ENCODE assay signal across 1 cellular context in genomic region chr9:35407846-35408245, GRCh38.
TF ChIP-seq lines count a peak whose summit lies in the region.

No MANE protein-coding gene starts in this region.

TF ChIP-seq in GM12878, 131 proteins besides CTCF, POLR2A, EP300 and RAD21 (continued from another document):
- TF ChIP-seq CUX1 (IDR thresholded peaks at IDR 0.05; ENCODE audit: insufficient replicate concordance, low read depth, low read length) (no peak), SIX5 (IDR thresholded peaks at IDR 0.05; ENCODE audit: low read depth, low read length, severe bottlenecking) (no peak), SKIL (IDR thresholded peaks at IDR 0.05; ENCODE audit: low read depth, poor library complexity, severe bottlenecking) (no peak), CREM (IDR thresholded peaks at IDR 0.05; ENCODE audit: low read depth) (no peak), ZSCAN29 (IDR thresholded peaks at IDR 0.05) (no peak), HDAC2 (IDR thresholded peaks at IDR 0.05) (no peak), PKNOX1 (IDR thresholded peaks at IDR 0.05) (no peak), REST (IDR thresholded peaks at IDR 0.05; ENCODE audit: low read depth, low read length) (no peak), YBX1 (IDR thresholded peaks at IDR 0.05) (no peak), NFIC (IDR thresholded peaks at IDR 0.05; ENCODE audit: low read depth, low read length) (no peak), BACH1 (IDR thresholded peaks at IDR 0.05; ENCODE audit: borderline replicate concordance) (no peak), ZBTB4 (CRISPR knock-in tag; IDR thresholded peaks at IDR 0.05) (no peak), TBL1XR1 (IDR thresholded peaks at IDR 0.05; ENCODE audit: low read depth, low read length) (no peak), ATF7 (IDR thresholded peaks at IDR 0.05; ENCODE audit: low read depth) (no peak), POU2F2 (IDR thresholded peaks at IDR 0.05; ENCODE audit: borderline replicate concordance, low read depth, low read length) (no peak), ZNF687 (IDR thresholded peaks at IDR 0.05) (no peak), E4F1 (IDR thresholded peaks at IDR 0.05; ENCODE audit: borderline replicate concordance, partially characterized antibody) (no peak)
